8 cellular contexts compared by ENCODE assay signal in the genomic region with DNA sequence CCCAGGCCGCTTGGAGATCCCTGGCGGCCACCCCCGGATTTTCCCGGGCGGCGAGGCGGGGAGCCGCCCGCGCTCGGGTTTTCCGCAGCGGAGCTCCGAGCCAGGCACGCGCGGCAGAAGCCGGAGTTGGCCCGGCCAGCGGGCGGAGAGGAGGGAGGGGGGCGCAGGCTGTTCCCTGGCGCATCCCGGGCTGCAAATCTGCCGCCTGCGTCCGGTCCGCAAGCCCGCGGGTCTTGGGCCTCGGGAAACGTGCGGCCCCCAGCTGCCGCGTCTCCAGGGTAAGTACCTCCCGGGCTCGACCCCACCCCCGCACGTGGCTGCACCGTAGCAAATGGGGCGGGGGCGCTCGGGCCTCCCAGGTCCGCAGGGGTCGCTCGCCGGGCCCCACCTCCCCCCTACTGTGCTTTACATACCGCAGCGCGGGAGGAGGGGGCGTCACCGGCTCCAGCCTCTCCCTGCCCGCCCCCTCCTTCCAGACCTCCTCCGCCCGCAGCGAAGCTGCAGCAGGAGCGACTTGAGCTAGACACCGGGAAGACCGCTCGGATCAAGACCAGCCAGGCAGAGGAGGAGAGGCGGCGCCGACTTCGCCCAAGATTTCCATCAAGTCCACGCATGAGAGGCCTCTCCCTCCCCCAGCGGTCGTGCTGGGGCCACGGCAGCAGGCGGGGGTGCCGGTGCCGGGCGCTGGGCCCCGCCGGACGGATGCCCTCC. TPM values are rescaled to one million over a fixed set of nuclear protein-coding genes. Genes with fewer than 3 reads are reported as not detected.
A peak's percentile ranks its signal among the peaks of the same experiment; 100 is the strongest.
DNase-seq lines count a peak whose midpoint lies in the region; ATAC-seq, FAIRE-seq and TF ChIP-seq lines count a peak whose summit lies in the region.

No MANE protein-coding gene starts in this region.

- dilution Hi-C loops in keratinocyte (cut with MboI; ENCODE audit: extremely low pct_ligation_motif_present, low sequenced_read_pairs), result no loop called here

- H3K9me1 ChIP-seq in K562 (ENCODE audit: control insufficient read depth, insufficient read depth, low read length), result no peaks in the 10 kb centered on the region
- H3K9me1 ChIP-seq in keratinocyte (ENCODE audit: control insufficient read depth, extremely low read depth, insufficient read depth, low read length), result no peaks in the 10 kb centered on the region

- no peak overlapping the region for H3K27ac ChIP-seq in K562 (ENCODE audit: extremely low read depth, low read depth, low read length)
- no peak overlapping the region for H3K27ac ChIP-seq in keratinocyte (ENCODE audit: control insufficient read depth, insufficient read depth, low read length)
- peak overlapping the region; percentile 92 for H3K27ac ChIP-seq in suprapubic skin

- H2AFZ ChIP-seq in K562 (ENCODE audit: low read depth, low read length) (no peak overlapping the region), keratinocyte (ENCODE audit: control insufficient read depth, low read length) (peak overlapping the region; percentile 40)

- H3K36me3 ChIP-seq in K562 (ENCODE audit: control insufficient read depth, insufficient read depth, low read length), result peaks cover 29% of the 10 kb centered on the region
- peaks cover 4 to 8% of the 10 kb centered on the region in 2 experiments for H3K36me3 ChIP-seq in keratinocyte (ENCODE audit: control insufficient read depth in 2 of 2, extremely low read depth in 1 of 2, insufficient read depth in 2 of 2, low read length in 2 of 2)
- H3K36me3 ChIP-seq in suprapubic skin, result no peaks in the 10 kb centered on the region

- no peak for TF ChIP-seq EP300 in K562 (IDR thresholded peaks at IDR 0.05; ENCODE audit: low read length)
- TF ChIP-seq EP300 in suprapubic skin (IDR thresholded peaks at IDR 0.05), result no peak

- no peaks in the 10 kb centered on the region for H4K20me1 ChIP-seq in K562 (replicated peaks; ENCODE audit: control insufficient read depth, insufficient read depth, low read length)
- H4K20me1 ChIP-seq in keratinocyte (ENCODE audit: control insufficient read depth, extremely low read depth, insufficient read depth, low read length), result no peaks in the 10 kb centered on the region

- in situ Hi-C loops in K562 (cut with MboI), result no loop called here

- CTCF ChIA-PET in K562 (lab: Yijun Ruan, JAX; ENCODE audit: low intra/inter-chr PET ratio), result no interaction called here

- no peaks in the 10 kb centered on the region for H3K79me2 ChIP-seq in K562 (ENCODE audit: control insufficient read depth, insufficient read depth, low read length)
- no peaks in the 10 kb centered on the region for H3K79me2 ChIP-seq in keratinocyte (ENCODE audit: control insufficient read depth, insufficient read depth, low read length)

- no peaks in the 10 kb centered on the region for H3K9me3 Mint-ChIP-seq in activated CD4-positive, alpha-beta T cell treated with anti-CD3 and anti-CD28 coated beads, Interleukin-2, amount 10 ng/mL, durations not matched to agents 24 days and 14 days

- peaks cover 20% of the 10 kb centered on the region for H3K36me3 Mint-ChIP-seq in activated CD4-positive, alpha-beta T cell treated with anti-CD3 and anti-CD28 coated beads, Interleukin-2, amount 10 ng/mL, durations not matched to agents 24 days and 14 days (ENCODE audit: low read depth)

- intact Hi-C loops in activated CD4-positive, alpha-beta T cell treated with anti-CD3 and anti-CD28 coated beads, Interleukin-2, amount 10 ng/mL, durations not matched to agents 24 days and 14 days (cut with micrococcal nuclease), result loop anchor here (2.0 to 10.0 kb wide), 3 partner anchors 57 to 237 kb away; no protein-coding TSS in a partner anchor
- intact Hi-C loops in K562 (cut with micrococcal nuclease), result no loop called here

- H3K4me3 ChIP-seq in K562 (no peak overlapping the region), keratinocyte (ENCODE audit: control insufficient read depth in 2 of 3, extremely low read depth in 1 of 3, insufficient read depth in 2 of 3, low read depth in 1 of 3, low read length in 3 of 3) (peak overlapping the region; percentile 22 to 44 (median 35)), suprapubic skin (peak overlapping the region; percentile 72)

- H3K9me3 ChIP-seq in K562 (replicated peaks; ENCODE audit: control insufficient read depth, insufficient read depth, low read depth, low read length), result no peaks in the 10 kb centered on the region
- H3K9me3 ChIP-seq in keratinocyte (ENCODE audit: control insufficient read depth, low read depth, low read length), result no peaks in the 10 kb centered on the region
- H3K9me3 ChIP-seq in suprapubic skin, result no peaks in the 10 kb centered on the region

- H3K9ac ChIP-seq in K562 (ENCODE audit: insufficient read depth in 1 of 2, low read depth in 2 of 2, low read length in 2 of 2) (no peak overlapping the region), keratinocyte (ENCODE audit: control insufficient read depth, extremely low read depth, insufficient read depth, low read length) (peak overlapping the region; percentile 24)

- H3K4me1 ChIP-seq in K562 (replicated peaks in 1 of 2; ENCODE audit: control insufficient read depth in 2 of 2, insufficient read depth in 2 of 2, low read length in 2 of 2) (peaks cover 6 to 41% of the 10 kb centered on the region in 2 experiments; a peak in 4 of 5 replicates), keratinocyte (ENCODE audit: control insufficient read depth, extremely low read depth, insufficient read depth, low read length) (peaks cover 10% of the 10 kb centered on the region), suprapubic skin (peaks cover 43% of the 10 kb centered on the region)

- 94% methylated on average over 33 of the region's 75 CpGs for whole genome bisulfite sequencing in K562 (ENCODE audit: insufficient coverage, low coverage, missing lambda C conversion rate)
- WGBS in suprapubic skin, result 0% methylated on average over 18 of the region's 75 CpGs

- H3K4me2 ChIP-seq in K562 (ENCODE audit: insufficient read depth, low read length), result no peak overlapping the region
- peak overlapping the region; percentile 42 for H3K4me2 ChIP-seq in keratinocyte (ENCODE audit: control insufficient read depth, extremely low read depth, insufficient read depth, low read depth, low read length)

- no peaks in the 10 kb centered on the region for H3K27me3 ChIP-seq in K562 (ENCODE audit: control insufficient read depth in 2 of 2, insufficient read depth in 2 of 2, low read length in 2 of 2)
- peaks cover 38% of the 10 kb centered on the region for H3K27me3 ChIP-seq in keratinocyte (ENCODE audit: control insufficient read depth, extremely low read depth, insufficient read depth, low read length)
- peaks cover 19% of the 10 kb centered on the region for H3K27me3 ChIP-seq in suprapubic skin

- TF ChIP-seq RAD21 in K562 (CRISPR knock-in tag; conservative IDR thresholded peaks at IDR 0.05 in 1 of 2, IDR thresholded peaks at IDR 0.05 in 1 of 2), result no peak

- peaks cover 8% of the 10 kb centered on the region for H3K4me1 Mint-ChIP-seq in activated CD4-positive, alpha-beta T cell treated with anti-CD3 and anti-CD28 coated beads, Interleukin-2, amount 10 ng/mL, durations not matched to agents 24 days and 14 days

- peak overlapping the region; percentile 19 for H3K4me3 Mint-ChIP-seq in activated CD4-positive, alpha-beta T cell treated with anti-CD3 and anti-CD28 coated beads, Interleukin-2, amount 10 ng/mL, durations not matched to agents 24 days and 14 days

- ATAC-seq in K562, result no peak

- no TSS peak for BruUV-seq in K562 (replicated peaks; lab: Mats Ljungman, UMichigan)

- TF ChIP-seq POLR2A in K562 (conservative IDR thresholded peaks at IDR 0.05), result no peak
- no peak for TF ChIP-seq POLR2A in suprapubic skin (IDR thresholded peaks at IDR 0.05)
- TF ChIP-seq POLR2A in GM12891 (IDR thresholded peaks at IDR 0.05; ENCODE audit: low read depth, low read length), result no peak

- DNase-seq in activated CD4-positive, alpha-beta T cell treated with anti-CD3 and anti-CD28 coated beads, Interleukin-2, amount 10 ng/mL, durations not matched to agents 24 days and 14 days, result peak; percentile 64
- DNase-seq in activated CD4-positive, alpha-beta T cell treated with anti-CD3 and anti-CD28 coated beads, Interleukin-2, amount 50 U/mL, for 1 hour, result no peak
- no peak for DNase-seq in K562 (ENCODE audit: extremely low read depth in 1 of 4, low spot score in 3 of 4)
- DNase-seq in keratinocyte (ENCODE audit: low read depth, low spot score), result no peak
- DNase-seq in suprapubic skin (ENCODE audit: low spot score in 2 of 2), result peak in 1 of 2 donors; percentile 73
- DNase-seq in DMS153 (lab: John Stamatoyannopoulos, UW), result no peak
- no peak for DNase-seq in NCI-H2196 (lab: John Stamatoyannopoulos, UW; ENCODE audit: unreplicated experiment)
- DNase-seq in GM12891 (ENCODE audit: insufficient read length, low spot score), result no peak

- no peak overlapping the region for H3K27ac Mint-ChIP-seq in activated CD4-positive, alpha-beta T cell treated with anti-CD3 and anti-CD28 coated beads, Interleukin-2, amount 10 ng/mL, durations not matched to agents 24 days and 14 days

- FAIRE-seq in K562 (lab: Jason Lieb, UNC) (no peak), keratinocyte (lab: Jason Lieb, UNC) (no peak), GM12891 (lab: Jason Lieb, UNC) (no peak)

- POLR2A ChIA-PET in K562 (lab: Yijun Ruan, JAX), result interaction anchor here (0.6 to 1.3 kb wide), 5 partner anchors 9 to 1619 kb away, joined by 3 to 4 read pairs (median 3); no protein-coding TSS in a partner anchor

- TF ChIP-seq CTCF in K562 (IDR thresholded peaks at IDR 0.05 in 2 of 3, conservative IDR thresholded peaks at IDR 0.05 in 1 of 3; ENCODE audit: insufficient read depth in 2 of 3, low read depth in 1 of 3, low read length in 3 of 3) (no peak), keratinocyte (optimal IDR thresholded peaks at IDR 0.05 in 1 of 3, IDR thresholded peaks at IDR 0.05 in 1 of 3, conservative IDR thresholded peaks at IDR 0.05 in 1 of 3; ENCODE audit: extremely low read depth in 1 of 3, insufficient read depth in 2 of 3, low read length in 3 of 3) (no peak), suprapubic skin (IDR thresholded peaks at IDR 0.05) (no peak)

- H3K27me3 Mint-ChIP-seq in activated CD4-positive, alpha-beta T cell treated with anti-CD3 and anti-CD28 coated beads, Interleukin-2, amount 10 ng/mL, durations not matched to agents 24 days and 14 days, result peaks cover 17% of the 10 kb centered on the region

RNA-seq across cellular contexts. Expression of a gene that starts 1.6 kb away (rescaled TPM):
- 0.66 and 0.72 TPM in 2 replicates for total RNA-seq in activated CD4-positive, alpha-beta T cell treated with anti-CD3 and anti-CD28 coated beads, Interleukin-2, amount 10 ng/mL, durations not matched to agents 24 days and 14 days
- total RNA-seq in K562 (2011; cell fraction: chromatin; rRNA removed; ENCODE audit: low replicate concordance), result 0.58 and 0.62 TPM in 2 replicates
- 0.26 and 0.33 TPM in 2 replicates for total RNA-seq in K562 (2011; cell fraction: nucleolus; rRNA removed)
- total RNA-seq in K562 (2011; cell fraction: nucleoplasm; rRNA removed), result 0.59 and 0.61 TPM in 2 replicates
- total RNA-seq in K562 (2014; rRNA removed) (not detected in 2 replicates), K562 (2014; rRNA removed; fragmentation: Illumina TruSeq; extraction: Trizol) (0.04 TPM in 1 of 2 replicates, not detected in the other), K562 (2015; rRNA removed; fragmentation: Illumina TruSeq; extraction: Trizol) (0.11 TPM in 1 of 2 replicates, not detected in the other), K562 (2021) (0.11 and 0.13 TPM in 2 replicates), suprapubic skin (1 to 10 TPM; 2.5 to 5.7 (median 3.8) TPM)
- polyA plus RNA-seq in K562 (2011; rRNA removed) (0.07 and 0.08 TPM in 2 replicates), K562 (2014; fragmentation: Illumina TruSeq; extraction: Trizol) (0.06 and 0.10 TPM in 2 replicates), K562 (2014; fragmentation: Nextera tagmentation; extraction: Ambion mirVana) (under 1 TPM; 0.30 to 0.35 TPM), K562 (2014; rRNA removed) (0.09 and 0.13 TPM in 2 replicates), keratinocyte (0.18 to 0.82 TPM (median 0.59 TPM) in 3 replicates)
- polyA plus RNA-seq in K562 (2011; cell fraction: cytosol; rRNA removed), result 0.04 and 0.09 TPM in 2 replicates
- polyA plus RNA-seq in K562 (2011; cell fraction: nucleus; rRNA removed), result 0.47 and 0.80 TPM in 2 replicates
- polyA plus RNA-seq in K562 (2012), result 0.10 and 0.13 TPM in 2 replicates
- 0.18 and 0.24 TPM in 2 replicates for polyA minus RNA-seq in K562 (2011; rRNA and poly(A)+ RNA removed)
- not detected in 2 replicates for polyA minus RNA-seq in K562 (2011; cell fraction: cytosol; rRNA and poly(A)+ RNA removed)
- polyA minus RNA-seq in K562 (2011; cell fraction: nucleus; rRNA and poly(A)+ RNA removed), result 0.11 and 0.13 TPM in 2 replicates
- polyA plus RNA-seq in keratinocyte (2011; ENCODE audit: low read depth), result not detected
- polyA plus RNA-seq in keratinocyte (2011; cell fraction: cytosol; rRNA removed), result 0.18 and 0.19 TPM in 2 replicates
- 0.22 and 0.33 TPM in 2 replicates for polyA plus RNA-seq in keratinocyte (2011; cell fraction: nucleus; rRNA removed)
- 0.39 and 1.00 TPM in 2 replicates for polyA plus RNA-seq in keratinocyte (2012; ENCODE audit: low replicate concordance)
- polyA minus RNA-seq in keratinocyte, result 0.10 to 0.45 TPM (median 0.23 TPM) in 3 replicates
- polyA minus RNA-seq in keratinocyte (2011; cell fraction: cytosol; rRNA and poly(A)+ RNA removed), result not detected
- 0.21 TPM in 1 of 2 replicates, not detected in the other for polyA minus RNA-seq in keratinocyte (2011; cell fraction: nucleus; rRNA and poly(A)+ RNA removed)
- polyA plus RNA-seq in GM12891 (2012; ENCODE audit: low read depth, missing spikeins), result 0.10 TPM

RNA-seq across cellular contexts. Expression of a gene that starts 59.6 kb away (rescaled TPM):
- 138 and 141 TPM in 2 replicates for total RNA-seq in activated CD4-positive, alpha-beta T cell treated with anti-CD3 and anti-CD28 coated beads, Interleukin-2, amount 10 ng/mL, durations not matched to agents 24 days and 14 days
- total RNA-seq in K562 (2011; cell fraction: chromatin; rRNA removed; ENCODE audit: low replicate concordance), result 110 and 300 TPM in 2 replicates
- total RNA-seq in K562 (2011; cell fraction: nucleolus; rRNA removed), result 71.2 and 83.3 TPM in 2 replicates
- total RNA-seq in K562 (2011; cell fraction: nucleoplasm; rRNA removed), result 149 and 200 TPM in 2 replicates
- total RNA-seq in K562 (2014; rRNA removed) (75.6 and 77.7 TPM in 2 replicates), K562 (2014; rRNA removed; fragmentation: Illumina TruSeq; extraction: Trizol) (68.4 and 70.8 TPM in 2 replicates), K562 (2015; rRNA removed; fragmentation: Illumina TruSeq; extraction: Trizol) (84.2 and 91.4 TPM in 2 replicates), K562 (2021) (93.1 and 93.2 TPM in 2 replicates), suprapubic skin (10 to 100 TPM; 45.7 to 86.1 (median 60.5) TPM)
- polyA plus RNA-seq in K562 (2011; rRNA removed) (69.6 and 82.0 TPM in 2 replicates), K562 (2014; fragmentation: Illumina TruSeq; extraction: Trizol) (116 and 132 TPM in 2 replicates), K562 (2014; fragmentation: Nextera tagmentation; extraction: Ambion mirVana) (10 to 100 TPM; 15.9 to 18.4 TPM), K562 (2014; rRNA removed) (119 and 128 TPM in 2 replicates), keratinocyte (26.8 to 63.2 TPM (median 51.0 TPM) in 3 replicates)
- polyA plus RNA-seq in K562 (2011; cell fraction: cytosol; rRNA removed), result 37.1 and 75.0 TPM in 2 replicates
- polyA plus RNA-seq in K562 (2011; cell fraction: nucleus; rRNA removed), result 90.7 and 117 TPM in 2 replicates
- 67.1 and 100 TPM in 2 replicates for polyA plus RNA-seq in K562 (2012)
- 82.9 and 102 TPM in 2 replicates for polyA minus RNA-seq in K562 (2011; rRNA and poly(A)+ RNA removed)
- polyA minus RNA-seq in K562 (2011; cell fraction: cytosol; rRNA and poly(A)+ RNA removed), result 30.6 and 39.6 TPM in 2 replicates
- 32.4 and 56.8 TPM in 2 replicates for polyA minus RNA-seq in K562 (2011; cell fraction: nucleus; rRNA and poly(A)+ RNA removed)
- polyA plus RNA-seq in keratinocyte (2011; ENCODE audit: low read depth), result 135 TPM
- 39.2 and 42.5 TPM in 2 replicates for polyA plus RNA-seq in keratinocyte (2011; cell fraction: cytosol; rRNA removed)
- polyA plus RNA-seq in keratinocyte (2011; cell fraction: nucleus; rRNA removed), result 89.0 and 94.1 TPM in 2 replicates
- 60.2 and 62.4 TPM in 2 replicates for polyA plus RNA-seq in keratinocyte (2012; ENCODE audit: low replicate concordance)
- 14.8 to 41.8 TPM (median 15.6 TPM) in 3 replicates for polyA minus RNA-seq in keratinocyte
- polyA minus RNA-seq in keratinocyte (2011; cell fraction: cytosol; rRNA and poly(A)+ RNA removed), result 18.8 TPM
- 20.7 and 34.7 TPM in 2 replicates for polyA minus RNA-seq in keratinocyte (2011; cell fraction: nucleus; rRNA and poly(A)+ RNA removed)
- polyA plus RNA-seq in GM12891 (2012; ENCODE audit: low read depth, missing spikeins), result 58.9 TPM
